31 cellular contexts compared by ENCODE assay signal in genomic region chr3:30551266-30551665, GRCh38. TPM values are rescaled to one million over a fixed set of nuclear protein-coding genes. Genes with fewer than 3 reads are reported as not detected.
A peak's percentile ranks its signal among the peaks of the same experiment; 100 is the strongest.
DNase-seq lines count a peak whose midpoint lies in the region; ATAC-seq, FAIRE-seq and TF ChIP-seq lines count a peak whose summit lies in the region.
"Had no signal": no experiment of that assay in that cellular context is flagged by ENCODE, and none has a peak within 500 bp of the region (broad histone marks: within the 10 kb centered on the region; RNA-seq: fewer than 3 reads in every experiment).

No MANE protein-coding gene starts in this region.

- peaks cover 3% of the 10 kb centered on the region for H3K9me3 Mint-ChIP-seq in type B pancreatic cell

- H3K4me1 ChIP-seq in HepG2 (ENCODE audit: insufficient read depth, low read length) (peaks cover 26% of the 10 kb centered on the region), right lobe of liver (no peaks in the 10 kb centered on the region), OCI-LY7 (ENCODE audit: insufficient read depth, low read length, poor library complexity, severe bottlenecking) (peaks cover 14% of the 10 kb centered on the region), iPS-18a (ENCODE audit: control insufficient read depth, low read depth, low read length) (peaks cover 37% of the 10 kb centered on the region)
- H3K4me1 ChIP-seq: gastrocnemius medialis, Peyer's patch, testis had no signal

- no peak overlapping the region for H3K27ac Mint-ChIP-seq in type B pancreatic cell
- H3K27ac Mint-ChIP-seq: dendritic cell treated with granulocyte-macrophage colony-stimulating factor and Interleukin-4, amounts not matched to agents 40 ng/mL and 50 ng/mL, for 4 days; naive thymus-derived CD4-positive, alpha-beta T cell; progenitor cell of endocrine pancreas had no signal

- TF ChIP-seq POLR2A in HepG2 (IDR thresholded peaks at IDR 0.05; ENCODE audit: insufficient read depth in 1 of 2, low read depth in 2 of 2, low read length in 2 of 2) = no peak
- TF ChIP-seq POLR2A in right lobe of liver (IDR thresholded peaks at IDR 0.05) = no peak

- H3K4me2 ChIP-seq in HepG2 (ENCODE audit: low read depth, low read length) (no peak overlapping the region), OCI-LY7 (ENCODE audit: low read length) (peak overlapping the region; percentile 36)

- POLR2A ChIA-PET in HepG2 (lab: Yijun Ruan, JAX) (no interaction called here), OCI-LY7 (lab: Charles Lee) (interaction anchor here (1.0 to 1.2 kb wide), 2 partner anchors 49 to 83 kb away, joined by 3 read pairs; no protein-coding TSS in a partner anchor)

- no peak for TF ChIP-seq EP300 in HepG2 (IDR thresholded peaks at IDR 0.05; ENCODE audit: low read depth in 2 of 2, low read length in 2 of 2)
- no peak for TF ChIP-seq EP300 in HepG2 (CRISPR knock-in tag; IDR thresholded peaks at IDR 0.05; ENCODE audit: borderline replicate concordance)

- no peak for ATAC-seq in HepG2
- no peak for ATAC-seq in right lobe of liver
- ATAC-seq: gastrocnemius medialis; naive thymus-derived CD4-positive, alpha-beta T cell had no signal

- no peak overlapping the region for H3K4me3 Mint-ChIP-seq in type B pancreatic cell
- H3K4me3 Mint-ChIP-seq: dendritic cell treated with granulocyte-macrophage colony-stimulating factor and Interleukin-4, amounts not matched to agents 40 ng/mL and 50 ng/mL, for 4 days; naive thymus-derived CD4-positive, alpha-beta T cell had no signal

- DNase-seq in HepG2 (ENCODE audit: low spot score) (no peak), right lobe of liver (no peak), OCI-LY7 (ENCODE audit: low spot score) (peak; percentile 51), T-helper 9 cell (no peak), SHP77 treated with DMSO at 0.1 percent for 48 hours (lab: John Stamatoyannopoulos, UW) (no peak), type B pancreatic cell (ENCODE audit: extremely low spot score, unreplicated experiment) (no peak), D341Med (ENCODE audit: low spot score) (no peak)
- DNase-seq: activated CD4-positive, alpha-beta T cell treated with anti-CD3 and anti-CD28 coated beads for 1 hour; activated CD8-positive, alpha-beta memory T cell treated with anti-CD3 and anti-CD28 coated beads for 24 hours; activated gamma-delta T cell; DMS53; gastrocnemius medialis; hippocampal formation; KG1; left ventricle myocardium inferior; naive thymus-derived CD4-positive, alpha-beta T cell; NCI-H1436; NCI-H524 treated with DMSO at 0.1 percent for 48 hours; SJCRH30; stimulated activated naive CD4-positive, alpha-beta T cell treated with Interleukin-2 at 50 U/mL for 16 hours; T-helper 1 cell; testis had no signal

- H3K36me3 Mint-ChIP-seq in type B pancreatic cell = no peaks in the 10 kb centered on the region

- FAIRE-seq in HepG2 (lab: Jason Lieb, UNC) = no peak
- FAIRE-seq: astrocyte, endometrium, G401.6, H54, TTC549 had no signal

- TF ChIP-seq CTCF in HepG2 (CRISPR knock-in tag; IDR thresholded peaks at IDR 0.05) = no peak
- no peak for TF ChIP-seq CTCF in right lobe of liver (IDR thresholded peaks at IDR 0.05)
- TF ChIP-seq CTCF in OCI-LY7 (conservative IDR thresholded peaks at IDR 0.05; ENCODE audit: low read length) = no peak
- no peak for TF ChIP-seq CTCF in type B pancreatic cell (conservative IDR thresholded peaks at IDR 0.05)

- no TSS peak for BruUV-seq in HepG2 (replicated peaks; lab: Mats Ljungman, UMichigan)
- BruUV-seq in OCI-LY7 (replicated peaks; lab: Mats Ljungman, UMichigan) = no TSS peak

- H3K27ac ChIP-seq in HepG2 (ENCODE audit: extremely low read length, insufficient read depth, low read length) (no peak overlapping the region), right lobe of liver (no peak overlapping the region), OCI-LY7 (ENCODE audit: low read depth, low read length, poor library complexity, severe bottlenecking) (no peak overlapping the region), iPS-18a (ENCODE audit: low read length) (no peak overlapping the region)
- H3K27ac ChIP-seq: gastrocnemius medialis, Peyer's patch, SJCRH30, testis had no signal

- H3K27me3 Mint-ChIP-seq in type B pancreatic cell = no peaks in the 10 kb centered on the region
- H3K27me3 Mint-ChIP-seq: dendritic cell treated with granulocyte-macrophage colony-stimulating factor and Interleukin-4, amounts not matched to agents 40 ng/mL and 50 ng/mL, for 4 days; naive thymus-derived CD4-positive, alpha-beta T cell; progenitor cell of endocrine pancreas had no signal

- in situ Hi-C loops in HepG2 (cut with HindIII; ENCODE audit: extremely low pct_ligation_motif_present, low pct_unique_long_range_greater_than_20kb) = no loop called here

- H3K4me1 Mint-ChIP-seq in type B pancreatic cell (ENCODE audit: unreplicated experiment) = peaks cover 5% of the 10 kb centered on the region

- H3K9ac ChIP-seq in HepG2 (ENCODE audit: insufficient read depth, low read depth, low read length) (no peak overlapping the region), iPS-18a (ENCODE audit: low read length) (no peak overlapping the region)

- H3K9me3 ChIP-seq in HepG2 (ENCODE audit: low read length) (no peaks in the 10 kb centered on the region), right lobe of liver (no peaks in the 10 kb centered on the region), OCI-LY7 (ENCODE audit: low read length) (no peaks in the 10 kb centered on the region), iPS-18a (ENCODE audit: control insufficient read depth, low read depth, low read length) (no peaks in the 10 kb centered on the region)
- H3K9me3 ChIP-seq: gastrocnemius medialis, left ventricle myocardium inferior, Peyer's patch, SJCRH30, testis had no signal

- H2AFZ ChIP-seq in HepG2 (ENCODE audit: low read length) = peak overlapping the region; percentile 67
- H2AFZ ChIP-seq in OCI-LY7 (ENCODE audit: low read length) = peak overlapping the region; percentile 31; the same call in 1 of the 2 replicates

- H3K27me3 ChIP-seq in HepG2 (ENCODE audit: control insufficient read depth in 1 of 2, insufficient read depth in 2 of 2, low read length in 2 of 2) (no peaks in the 10 kb centered on the region), right lobe of liver (no peaks in the 10 kb centered on the region), iPS-18a (ENCODE audit: control insufficient read depth, insufficient read depth, low read length) (no peaks in the 10 kb centered on the region)
- H3K27me3 ChIP-seq: gastrocnemius medialis, Peyer's patch, SJCRH30, testis had no signal

- no peak for TF ChIP-seq RAD21 in HepG2 (CRISPR knock-in tag; IDR thresholded peaks at IDR 0.05)

- CTCF ChIA-PET in HepG2 (lab: Yijun Ruan, JAX; ENCODE audit: low intra/inter-chr PET ratio, low total read pairs) (no interaction called here), OCI-LY7 (lab: Charles Lee; ENCODE audit: unreplicated experiment) (no interaction called here)

- no peaks in the 10 kb centered on the region for H4K20me1 ChIP-seq in HepG2 (ENCODE audit: insufficient read depth, low read length)
- H4K20me1 ChIP-seq in OCI-LY7 (ENCODE audit: insufficient read depth, low read length) = no peaks in the 10 kb centered on the region

- no peaks in the 10 kb centered on the region for H3K9me2 ChIP-seq in OCI-LY7 (ENCODE audit: insufficient read depth, low read length)

- H3K4me3 ChIP-seq in HepG2 (replicated peaks in 1 of 3; ENCODE audit: insufficient read depth in 1 of 3, low read depth in 2 of 3, low read length in 3 of 3) (no peak overlapping the region), right lobe of liver (no peak overlapping the region), OCI-LY7 (ENCODE audit: low read depth, low read length, poor library complexity, severe bottlenecking) (no peak overlapping the region), iPS-18a (ENCODE audit: low read length) (peak overlapping the region; percentile 4)
- H3K4me3 ChIP-seq: gastrocnemius medialis, left ventricle myocardium inferior, Peyer's patch, SJCRH30, testis had no signal

- 98% methylated on average over 2 of the region's 2 CpGs for WGBS in HepG2 (ENCODE audit: low lambda C conversion rate)
- 89% methylated on average over 2 of the region's 2 CpGs for WGBS in right lobe of liver (ENCODE audit: insufficient coverage, low coverage, low lambda C conversion rate, missing lambda C conversion rate)

- intact Hi-C loops in HepG2 (cut with micrococcal nuclease; ENCODE audit: unreplicated experiment) (no loop called here), right lobe of liver (cut with DNase I) (no loop called here), OCI-LY7 (cut with micrococcal nuclease; ENCODE audit: unreplicated experiment) (loop anchor here (5.0 kb wide), 1 partner anchor 41 kb away; no protein-coding TSS in a partner anchor)

- H3K36me3 ChIP-seq in HepG2 (replicated peaks in 1 of 2; ENCODE audit: control insufficient read depth in 1 of 2, insufficient read depth in 2 of 2, low read length in 2 of 2) (no peaks in the 10 kb centered on the region), right lobe of liver (no peaks in the 10 kb centered on the region), OCI-LY7 (ENCODE audit: insufficient read depth, low read length) (no peaks in the 10 kb centered on the region), iPS-18a (ENCODE audit: control insufficient read depth, low read depth, low read length) (no peaks in the 10 kb centered on the region)
- H3K36me3 ChIP-seq: gastrocnemius medialis, left ventricle myocardium inferior, Peyer's patch, SJCRH30 had no signal

- H3K79me2 ChIP-seq in HepG2 (ENCODE audit: insufficient read depth, low read length) = no peaks in the 10 kb centered on the region
- H3K79me2 ChIP-seq in OCI-LY7 (ENCODE audit: insufficient read depth, low read depth, low read length) = no peaks in the 10 kb centered on the region

RNA-seq across cellular contexts. Expression of gene TGFBR2, which starts 55.1 kb away (rescaled TPM):
- total RNA-seq in HepG2 (2016; rRNA removed; fragmentation: Illumina TruSeq; extraction: Trizol) (68.1 and 82.2 TPM in 2 replicates), right lobe of liver (10 to 100 TPM; 24.9 to 52.6 (median 45.5) TPM), OCI-LY7 (2022) (25.2 and 29.5 TPM in 2 replicates), type B pancreatic cell (ENCODE audit: low replicate concordance) (21.8 and 26.1 TPM in 2 replicates)
- 25.9 and 27.4 TPM in 2 replicates for total RNA-seq in HepG2 (2016; cell fraction: cytosol; rRNA removed; fragmentation: Illumina TruSeq; extraction: Trizol; ENCODE audit: low read depth)
- 66.0 and 82.3 TPM in 2 replicates for total RNA-seq in HepG2 (2016; cell fraction: insoluble cytoplasmic fraction; rRNA removed; fragmentation: Illumina TruSeq; extraction: Trizol)
- total RNA-seq in HepG2 (2016; cell fraction: membrane; rRNA removed; fragmentation: Illumina TruSeq; extraction: Trizol) = 67.6 and 68.8 TPM in 2 replicates
- 134 and 135 TPM in 2 replicates for total RNA-seq in HepG2 (2016; cell fraction: nucleus; rRNA removed; fragmentation: Illumina TruSeq; extraction: Trizol)
- 187 and 204 TPM in 2 replicates for polyA plus RNA-seq in HepG2 (2011; rRNA removed)
- 141 and 194 TPM in 2 replicates for polyA plus RNA-seq in HepG2 (2011; cell fraction: cytosol; rRNA removed)
- polyA plus RNA-seq in HepG2 (2011; cell fraction: nucleus; rRNA removed) = 105 and 123 TPM in 2 replicates
- polyA plus RNA-seq in HepG2 (2012) = 125 and 162 TPM in 2 replicates
- polyA plus RNA-seq in HepG2 (2016; cell fraction: cytosol; fragmentation: Illumina TruSeq; extraction: Trizol; ENCODE audit: low read depth) = 8.6 and 9.7 TPM in 2 replicates
- polyA plus RNA-seq in HepG2 (2016; cell fraction: insoluble cytoplasmic fraction; fragmentation: Illumina TruSeq; extraction: Trizol; ENCODE audit: low read depth) = 68.0 and 70.0 TPM in 2 replicates
- polyA plus RNA-seq in HepG2 (2016; cell fraction: membrane; fragmentation: Illumina TruSeq; extraction: Trizol; ENCODE audit: low read depth) = 38.2 and 38.9 TPM in 2 replicates
- polyA plus RNA-seq in HepG2 (2016; cell fraction: nucleus; fragmentation: Illumina TruSeq; extraction: Trizol; ENCODE audit: insufficient read depth, low read depth) = 134 and 138 TPM in 2 replicates
- 24.1 and 399 TPM in 2 replicates for polyA minus RNA-seq in HepG2 (2011; rRNA and poly(A)+ RNA removed; ENCODE audit: low replicate concordance)
- polyA minus RNA-seq in HepG2 (2011; cell fraction: cytosol; rRNA and poly(A)+ RNA removed) = 188 and 237 TPM in 2 replicates
- polyA minus RNA-seq in HepG2 (2011; cell fraction: nucleus; rRNA and poly(A)+ RNA removed) = 353 and 432 TPM in 2 replicates
- 28.1 and 29.6 TPM in 2 replicates for total RNA-seq in OCI-LY7 (2014; rRNA removed; shearing (Covaris generic))
